1 cellular context compared by ENCODE assay signal in genomic region chr1:195791796-195792195, GRCh38.
TF ChIP-seq lines count a peak whose summit lies in the region.

No MANE protein-coding gene starts in this region.

TF ChIP-seq in H1, 55 proteins besides CTCF, POLR2A, EP300 and RAD21:
- no peak for TF ChIP-seq ATF2 (IDR thresholded peaks at IDR 0.05; ENCODE audit: low read length)
- no peak for TF ChIP-seq GABPA (IDR thresholded peaks at IDR 0.05; ENCODE audit: borderline replicate concordance, insufficient read depth, low read length)
- no peak for TF ChIP-seq RXRA (IDR thresholded peaks at IDR 0.05; ENCODE audit: insufficient read depth, low read depth, low read length)
TF ChIP-seq in H1: peak in this region for 0.
